ENCODE assay signal across 8 cellular contexts in genomic region chr2:67846341-67847070, GRCh38.
DNase-seq lines count a peak whose midpoint lies in the region; TF ChIP-seq lines count a peak whose summit lies in the region.
"Had no signal": no experiment of that assay in that cellular context is flagged by ENCODE, and none has a peak within 500 bp of the region (broad histone marks: within the 10 kb centered on the region; RNA-seq: fewer than 3 reads in every experiment).

No MANE protein-coding gene starts in this region.

- CTCF ChIA-PET in GM10248 (lab: Yijun Ruan, JAX) = interaction anchor here (0.9 to 1.8 kb wide), 16 partner anchors 8 to 1419 kb away, joined by 3 to 8 read pairs (median 4); no protein-coding TSS in a partner anchor

- H3K27me3 Mint-ChIP-seq in activated T-helper 1 cell treated with anti-CD3 and anti-CD28 coated beads, Interleukin-12 subunit alpha, Interleukin-12 subunit beta, Interleukin-2, Interleukin-4 antibody, amounts not matched to agents 30 ng/mL and 10 ng/mL and 1 ng/mL, durations not matched to agents 14 hours and 24 hours and 36 hours (ENCODE audit: insufficient read depth) = peaks cover 5% of the 10 kb centered on the region

- H3K27ac Mint-ChIP-seq in activated T-helper 1 cell treated with anti-CD3 and anti-CD28 coated beads, Interleukin-12 subunit alpha, Interleukin-12 subunit beta, Interleukin-2, Interleukin-4 antibody, amounts not matched to agents 30 ng/mL and 10 ng/mL and 1 ng/mL, durations not matched to agents 14 hours and 24 hours and 36 hours = no peak overlapping the region

- H3K4me1 Mint-ChIP-seq in activated T-helper 1 cell treated with anti-CD3 and anti-CD28 coated beads, Interleukin-12 subunit alpha, Interleukin-12 subunit beta, Interleukin-2, Interleukin-4 antibody, amounts not matched to agents 30 ng/mL and 10 ng/mL and 1 ng/mL, durations not matched to agents 14 hours and 24 hours and 36 hours (ENCODE audit: low read depth) = no peaks in the 10 kb centered on the region
- H3K4me1 Mint-ChIP-seq: central memory CD8-positive, alpha-beta T cell had no signal

- H2AFZ ChIP-seq in osteoblast (ENCODE audit: low read length) = peak overlapping the region; percentile 88

- H3K27ac ChIP-seq in osteoblast (ENCODE audit: low read depth, low read length) = no peak overlapping the region

- no peaks in the 10 kb centered on the region for H3K36me3 ChIP-seq in osteoblast (ENCODE audit: insufficient read depth, low read length)

- intact Hi-C loops in activated T-helper 1 cell treated with anti-CD3 and anti-CD28 coated beads, Interleukin-12 subunit alpha, Interleukin-12 subunit beta, Interleukin-2, Interleukin-4 antibody, amounts not matched to agents 30 ng/mL and 10 ng/mL and 1 ng/mL, durations not matched to agents 14 hours and 24 hours and 36 hours (cut with micrococcal nuclease) = loop anchor here (1.0 to 5.0 kb wide), 2 partner anchors 185 to 1419 kb away; no protein-coding TSS in a partner anchor

- H3K4me3 ChIP-seq in osteoblast (ENCODE audit: insufficient read depth, low read length) = peak overlapping the region; percentile 64

- DNase-seq in GM10248 (ENCODE audit: extremely low spot score) (peak; percentile 49), HPDE6-E6E7 (ENCODE audit: extremely low spot score) (peak; percentile 75), NCI-H69 (lab: John Stamatoyannopoulos, UW) (peak; percentile 97), glomerular visceral epithelial cell (ENCODE audit: extremely low spot score) (peak; percentile 91), osteoblast (ENCODE audit: insufficient read length, low spot score, missing footprints) (peak; percentile 81)
- peak; percentile 2 for DNase-seq in activated T-helper 1 cell treated with anti-CD3 and anti-CD28 coated beads, Interleukin-12 subunit alpha, Interleukin-12 subunit beta, Interleukin-2, Interleukin-4 antibody, amounts not matched to agents 30 ng/mL and 10 ng/mL and 1 ng/mL, durations not matched to agents 14 hours and 24 hours and 36 hours (ENCODE audit: low spot score)
- no peak for DNase-seq in NK-92 treated with Interleukin-12 subunit alpha and Interleukin-12 subunit beta, amount 100 ng/mL, for 24 hours (lab: John Stamatoyannopoulos, UW)

- H3K4me2 ChIP-seq in osteoblast (ENCODE audit: insufficient read depth, low read length) = peak overlapping the region; percentile 84

- H3K36me3 Mint-ChIP-seq in activated T-helper 1 cell treated with anti-CD3 and anti-CD28 coated beads, Interleukin-12 subunit alpha, Interleukin-12 subunit beta, Interleukin-2, Interleukin-4 antibody, amounts not matched to agents 30 ng/mL and 10 ng/mL and 1 ng/mL, durations not matched to agents 14 hours and 24 hours and 36 hours (ENCODE audit: low read depth) = no peaks in the 10 kb centered on the region

- H3K79me2 ChIP-seq in osteoblast (ENCODE audit: insufficient read depth, low read length) = no peaks in the 10 kb centered on the region

- peaks cover 6% of the 10 kb centered on the region for H3K4me1 ChIP-seq in osteoblast (ENCODE audit: insufficient read depth, low read length)

- no peaks in the 10 kb centered on the region for H3K9me3 ChIP-seq in osteoblast (ENCODE audit: low read depth, low read length)

- H3K27me3 ChIP-seq in osteoblast (ENCODE audit: insufficient read depth, low read length) = no peaks in the 10 kb centered on the region

- TF ChIP-seq CTCF in GM10248 (IDR thresholded peaks at IDR 0.05; ENCODE audit: control extremely low read depth, extremely low read depth, low read depth, missing control alignments) (peak; percentile 56), osteoblast (IDR thresholded peaks at IDR 0.05; ENCODE audit: extremely low read depth, low read depth, low read length) (peak; percentile 89)

- POLR2A ChIA-PET in GM10248 (lab: Yijun Ruan, JAX) = no interaction called here

- no peaks in the 10 kb centered on the region for H3K9me3 Mint-ChIP-seq in activated T-helper 1 cell treated with anti-CD3 and anti-CD28 coated beads, Interleukin-12 subunit alpha, Interleukin-12 subunit beta, Interleukin-2, Interleukin-4 antibody, amounts not matched to agents 30 ng/mL and 10 ng/mL and 1 ng/mL, durations not matched to agents 14 hours and 24 hours and 36 hours
- H3K9me3 Mint-ChIP-seq: central memory CD8-positive, alpha-beta T cell had no signal

- no peak overlapping the region for H3K4me3 Mint-ChIP-seq in activated T-helper 1 cell treated with anti-CD3 and anti-CD28 coated beads, Interleukin-12 subunit alpha, Interleukin-12 subunit beta, Interleukin-2, Interleukin-4 antibody, amounts not matched to agents 30 ng/mL and 10 ng/mL and 1 ng/mL, durations not matched to agents 14 hours and 24 hours and 36 hours
- H3K4me3 Mint-ChIP-seq: central memory CD8-positive, alpha-beta T cell had no signal

- no peaks in the 10 kb centered on the region for H4K20me1 ChIP-seq in osteoblast (ENCODE audit: insufficient read depth, low read length)
